ENCODE assay signal across 29 cellular contexts in genomic region chr5:38543886-38544285, GRCh38. TPM values are rescaled to one million over a fixed set of nuclear protein-coding genes. Genes with fewer than 3 reads are reported as not detected.
"Had no signal": no experiment of that assay in that cellular context is flagged by ENCODE, and none has a peak within 500 bp of the region (broad histone marks: within the 10 kb centered on the region; RNA-seq: fewer than 3 reads in every experiment).

No MANE protein-coding gene starts in this region.

- H3K36me3 Mint-ChIP-seq: mesothelial cell of epicardium; natural killer cell treated with Interleukin-12 subunit alpha and Interleukin-12 subunit beta and Interleukin-15 and Interleukin-18, amount 100 ng/mL, for 72 hours had no signal

- H3K27ac Mint-ChIP-seq: endodermal cell; mesothelial cell of epicardium; naive B cell; natural killer cell treated with Interleukin-12 subunit alpha and Interleukin-12 subunit beta and Interleukin-15 and Interleukin-18, amount 100 ng/mL, for 72 hours had no signal

- H3K36me3 ChIP-seq: heart right ventricle, left lung, neutrophil, pancreas, stomach, thyroid gland had no signal

- H3K4me1 Mint-ChIP-seq: naive B cell had no signal

- H3K9me3 ChIP-seq: heart right ventricle, left lung, mucosa of descending colon, neutrophil, pancreas, stomach, thyroid gland had no signal

- H3K4me2 ChIP-seq: smooth muscle cell had no signal

- H3K9me3 Mint-ChIP-seq: endodermal cell; mesothelial cell of epicardium; natural killer cell treated with Interleukin-12 subunit alpha and Interleukin-12 subunit beta and Interleukin-15 and Interleukin-18, amount 100 ng/mL, for 72 hours; neural crest cell had no signal

- H3K27me3 ChIP-seq: dorsolateral prefrontal cortex, heart right ventricle, left lung, pancreas, stomach, thyroid gland had no signal

- ATAC-seq: esophagus mucosa; heart right ventricle; left cardiac atrium; mucosa of descending colon; natural killer cell treated with Interleukin-12 subunit alpha and Interleukin-12 subunit beta and Interleukin-15 and Interleukin-18, amount 100 ng/mL, for 72 hours; pancreas; sciatic nerve had no signal

- H3K27ac ChIP-seq: dorsolateral prefrontal cortex, epithelial cell of prostate, heart right ventricle, neutrophil, pancreas, stomach had no signal

- H3K4me3 Mint-ChIP-seq: endodermal cell; mesothelial cell of epicardium; natural killer cell treated with Interleukin-12 subunit alpha and Interleukin-12 subunit beta and Interleukin-15 and Interleukin-18, amount 100 ng/mL, for 72 hours; neural crest cell had no signal

- DNase-seq: dorsolateral prefrontal cortex; effector CD8-positive, alpha-beta T cell; endodermal cell; foreskin fibroblast; glutamatergic neuron; heart right ventricle; hippocampal formation; left cardiac atrium; left lung; mesenchymal stem cell; mucosa of descending colon; naive B cell; pancreas; stimulated activated CD4-positive, alpha-beta T cell treated with anti-CD3 and anti-CD28 coated beads, Interleukin-12 subunit alpha, Interleukin-12 subunit beta, amount 100 ng/mL, for 4 hours; stimulated activated CD4-positive, alpha-beta T cell treated with anti-CD3 and anti-CD28 coated beads, Interleukin-1b, Interleukin-23, amount 100 ng/mL, for 48 hours; stimulated activated CD4-positive, alpha-beta T cell treated with anti-CD3 and anti-CD28 coated beads, Interleukin-4, amount 100 ng/mL, for 1 hour; stimulated activated CD8-positive, alpha-beta memory T cell treated with anti-CD3 and anti-CD28 coated beads, Interleukin-4, amount 100 ng/mL, for 48 hours; stimulated activated naive CD4-positive, alpha-beta T cell treated with Interleukin-2 at 50 U/mL for 16 hours; stomach; thyroid gland; trophoblast cell had no signal

- H3K4me3 ChIP-seq: dorsolateral prefrontal cortex, heart right ventricle, left lung, mucosa of descending colon, pancreas, smooth muscle cell, stomach, thyroid gland had no signal

RNA-seq across cellular contexts. Expression of gene LIFR, which starts 12.6 kb away (rescaled TPM):
- total RNA-seq: natural killer cell treated with Interleukin-12 subunit alpha and Interleukin-12 subunit beta and Interleukin-15 and Interleukin-18, amount 100 ng/mL, for 72 hours had no signal
